In genomic region chr19:18279266-18279515, GRCh38 we compare ENCODE assay signal across 8 cellular contexts. TPM values are rescaled to one million over a fixed set of nuclear protein-coding genes. Genes with fewer than 3 reads are reported as not detected.
DNase-seq lines count a peak whose midpoint lies in the region; ATAC-seq and TF ChIP-seq lines count a peak whose summit lies in the region.

No MANE protein-coding gene starts in this region.

- no peak overlapping the region for H2AFZ ChIP-seq in GM23338

- H3F3A ChIP-seq in GM23338 (replicated peaks; ENCODE audit: low read depth), result peaks cover 32% of the 10 kb centered on the region

- H3K4me3 Mint-ChIP-seq in GM23338, result peak overlapping the region; percentile 93

- H3K4me3 ChIP-seq in GM23338 (peak overlapping the region; percentile 75), WI38 (ENCODE audit: low read depth, low read length) (peak overlapping the region; percentile 69), gastroesophageal sphincter (peak overlapping the region; percentile 69 to 99), skeletal muscle satellite cell (ENCODE audit: low read length) (peak overlapping the region; percentile 88)

- DNase-seq in GM23338 (ENCODE audit: low spot score) (no peak), NCI-H774 (lab: John Stamatoyannopoulos, UW) (no peak), iPS-NIHi11 (ENCODE audit: low spot score) (no peak)

- H3K4me2 ChIP-seq in GM23338 (peak overlapping the region; percentile 73), skeletal muscle satellite cell (ENCODE audit: low read length) (peak overlapping the region; percentile 89)

- H3K27me3 Mint-ChIP-seq in GM23338 (ENCODE audit: insufficient read depth, low read depth, poor library complexity), result peaks cover 28% of the 10 kb centered on the region

- no peak for TF ChIP-seq EP300 in gastroesophageal sphincter (IDR thresholded peaks at IDR 0.05)

- peaks cover 35% of the 10 kb centered on the region for H3K79me2 ChIP-seq in GM23338 (replicated peaks; ENCODE audit: insufficient read depth)

- peak overlapping the region; percentile 97 for H3K9ac ChIP-seq in skeletal muscle satellite cell (ENCODE audit: low read depth, low read length)

- H3K9me3 ChIP-seq in gastroesophageal sphincter, result no peaks in the 10 kb centered on the region
- H3K9me3 ChIP-seq in skeletal muscle satellite cell (replicated peaks; ENCODE audit: low read length), result no peaks in the 10 kb centered on the region

- TF ChIP-seq CTCF in GM23338 (conservative IDR thresholded peaks at IDR 0.05; ENCODE audit: low read depth in 2 of 2) (no peak), WI38 (IDR thresholded peaks at IDR 0.05; ENCODE audit: low read depth, low read length) (no peak), gastroesophageal sphincter (IDR thresholded peaks at IDR 0.05) (no peak)

- peaks cover 24% of the 10 kb centered on the region; the same call in 2 of the 3 replicates for H3K4me1 Mint-ChIP-seq in GM23338

- peaks cover 13% of the 10 kb centered on the region for H4K20me1 ChIP-seq in GM23338 (replicated peaks; ENCODE audit: insufficient read depth)

- peaks cover 5% of the 10 kb centered on the region; the same call in 1 of the 2 replicates for H3K36me3 ChIP-seq in GM23338 (ENCODE audit: insufficient read depth)
- H3K36me3 ChIP-seq in gastroesophageal sphincter, result peaks cover 0 to 20% of the 10 kb centered on the region in 2 donors
- peaks cover 14% of the 10 kb centered on the region for H3K36me3 ChIP-seq in skeletal muscle satellite cell (ENCODE audit: insufficient read depth, low read length)

- peak overlapping the region; percentile 86 for H3K27ac Mint-ChIP-seq in GM23338

- no peaks in the 10 kb centered on the region for H3K9me3 Mint-ChIP-seq in GM23338

- H3K36me3 Mint-ChIP-seq in GM23338 (ENCODE audit: low read depth), result peaks cover 27% of the 10 kb centered on the region

- H3K9me2 ChIP-seq in GM23338 (ENCODE audit: insufficient read depth), result no peaks in the 10 kb centered on the region

- 0% methylated on average over 4 of the region's 5 CpGs; no CpG with 5 or more reads in 1 of the 2 donors for whole genome bisulfite sequencing in gastroesophageal sphincter (ENCODE audit: low coverage in 1 of 2), 2 donors

- ATAC-seq in GM23338 (no peak), gastroesophageal sphincter (no peak), HG03378 (IDR thresholded peaks at IDR 0.05; ENCODE audit: unreplicated experiment) (no peak), HG03354 (IDR thresholded peaks at IDR 0.05; ENCODE audit: poor library complexity, severe bottlenecking, unreplicated experiment) (no peak)

- no peak overlapping the region for H3K27ac ChIP-seq in GM23338 (ENCODE audit: low read depth)
- peak overlapping the region; percentile 100 for H3K27ac ChIP-seq in gastroesophageal sphincter

- H3K27me3 ChIP-seq in GM23338 (ENCODE audit: insufficient read depth) (peaks cover 3% of the 10 kb centered on the region), gastroesophageal sphincter (no peaks in the 10 kb centered on the region), skeletal muscle satellite cell (ENCODE audit: control insufficient read depth, insufficient read depth, low read length) (no peaks in the 10 kb centered on the region)

- peaks cover 31% of the 10 kb centered on the region for H3K4me1 ChIP-seq in GM23338 (ENCODE audit: insufficient read depth)
- H3K4me1 ChIP-seq in gastroesophageal sphincter, result peaks cover 5 to 66% (median 53%) of the 10 kb centered on the region in 3 donors
- H3K4me1 ChIP-seq in skeletal muscle satellite cell (ENCODE audit: control insufficient read depth, insufficient read depth, low read length), result peaks cover 43% of the 10 kb centered on the region

- TF ChIP-seq POLR2A in gastroesophageal sphincter (IDR thresholded peaks at IDR 0.05), result no peak

TF ChIP-seq in GM23338, 12 proteins besides CTCF, POLR2A, EP300 and RAD21 (continues in another document):
- TF ChIP-seq POLR2AphosphoS5 (IDR thresholded peaks at IDR 0.05; ENCODE audit: low read depth) (no peak), ZNF331 (CRISPR knock-in tag; IDR thresholded peaks at IDR 0.05; ENCODE audit: low read depth) (no peak), REST (IDR thresholded peaks at IDR 0.05; ENCODE audit: unreplicated experiment) (no peak), EZH2phosphoT487 (IDR thresholded peaks at IDR 0.05; ENCODE audit: unreplicated experiment) (no peak)

RNA-seq across cellular contexts. Expression of gene JUND, which starts 2.2 kb away (rescaled TPM):
- total RNA-seq in GM23338 (2014; rRNA removed; shearing (Covaris generic)), result 154 and 181 TPM in 2 replicates
- 40.0 and 52.5 TPM in 2 replicates for polyA plus RNA-seq in GM23338 (2016; fragmentation: Nextera tagmentation; extraction: Ambion mirVana)
- 100 to 1,000 TPM; 241 to 573 (median 297) TPM for total RNA-seq in gastroesophageal sphincter
- 41.8 and 46.7 TPM in 2 replicates for total RNA-seq in skeletal muscle satellite cell (2012; rRNA removed)

RNA-seq across cellular contexts. Expression of gene IQCN, which starts 4.9 kb away (rescaled TPM):
- 0.35 and 0.89 TPM in 2 replicates for total RNA-seq in GM23338 (2014; rRNA removed; shearing (Covaris generic))
- 0.10 TPM in 1 of 2 replicates, not detected in the other for polyA plus RNA-seq in GM23338 (2016; fragmentation: Nextera tagmentation; extraction: Ambion mirVana)
- total RNA-seq in gastroesophageal sphincter, result 1 to 10 TPM in 2 of 4 donors, under 1 TPM in 2; 0.27 to 4.4 (median 1.3) TPM
- 0.22 and 0.25 TPM in 2 replicates for total RNA-seq in skeletal muscle satellite cell (2012; rRNA removed)

RNA-seq across cellular contexts. Expression of gene LSM4, which starts 43.7 kb away (rescaled TPM):
- 511 and 591 TPM in 2 replicates for total RNA-seq in GM23338 (2014; rRNA removed; shearing (Covaris generic))
- 637 and 641 TPM in 2 replicates for polyA plus RNA-seq in GM23338 (2016; fragmentation: Nextera tagmentation; extraction: Ambion mirVana)
- 100 to 1,000 TPM in 1 of 4 donors, 10 to 100 TPM in 3; 81.2 to 116 (median 94.5) TPM for total RNA-seq in gastroesophageal sphincter
- total RNA-seq in skeletal muscle satellite cell (2012; rRNA removed), result 146 and 166 TPM in 2 replicates

RNA-seq across cellular contexts. Expression of gene PDE4C, which starts 53.0 kb away (rescaled TPM):
- total RNA-seq in GM23338 (2014; rRNA removed; shearing (Covaris generic)), result 3.6 and 7.1 TPM in 2 replicates
- 1.6 and 2.5 TPM in 2 replicates for polyA plus RNA-seq in GM23338 (2016; fragmentation: Nextera tagmentation; extraction: Ambion mirVana)
- 1 to 10 TPM in 1 of 4 donors, under 1 TPM in 3; 0.35 to 2.3 (median 0.53) TPM for total RNA-seq in gastroesophageal sphincter
- 0.44 and 2.0 TPM in 2 replicates for total RNA-seq in skeletal muscle satellite cell (2012; rRNA removed)
